8 cellular contexts compared by ENCODE assay signal in the genomic region with DNA sequence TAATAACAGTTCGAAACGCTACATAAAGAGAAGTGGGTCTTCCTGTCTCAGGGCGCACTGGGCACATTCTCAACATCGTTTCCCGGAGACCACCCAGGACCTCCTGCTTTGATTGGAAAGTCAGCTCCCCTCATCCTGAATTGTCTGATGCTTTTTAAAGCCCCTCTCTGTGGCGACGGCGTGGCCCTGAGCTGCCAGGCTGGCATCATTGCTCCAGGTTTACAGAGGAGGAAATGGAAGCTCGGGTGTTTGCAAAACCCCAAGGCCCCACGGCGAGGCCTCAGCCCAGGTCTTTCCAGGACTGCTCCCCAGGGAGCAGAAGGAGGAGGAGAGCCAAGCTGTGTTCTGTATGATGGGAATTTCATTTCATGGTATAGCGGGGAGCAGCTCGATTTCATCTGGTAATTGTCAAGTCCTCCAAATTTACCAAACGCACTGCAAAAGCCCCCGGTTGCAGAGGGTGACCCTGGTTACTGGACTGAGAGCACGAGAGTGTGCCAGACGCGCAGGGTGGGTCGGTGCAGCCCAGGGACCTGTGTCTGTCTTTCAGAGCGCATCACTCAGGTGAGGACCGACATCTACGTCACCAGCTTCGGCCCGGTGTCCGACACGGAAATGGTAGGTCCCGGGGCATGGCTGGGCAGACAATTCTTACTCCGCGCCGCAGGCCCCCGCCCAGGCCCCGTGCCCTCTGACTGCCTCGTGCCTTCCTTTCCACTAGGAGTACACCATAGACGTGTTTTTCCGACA. TPM values are rescaled to one million over a fixed set of nuclear protein-coding genes. Genes with fewer than 3 reads are reported as not detected.
"Had no signal": no experiment of that assay in that cellular context is flagged by ENCODE, and none has a peak within 500 bp of the region (broad histone marks: within the 10 kb centered on the region; RNA-seq: fewer than 3 reads in every experiment).

No MANE protein-coding gene starts in this region.

- H3K4me3 Mint-ChIP-seq: GM23338, H9, IgD-negative memory B cell had no signal

- ATAC-seq: GM23338, HepG2 had no signal

- H3K36me3 Mint-ChIP-seq: IgD-negative memory B cell had no signal

- H3K27me3 Mint-ChIP-seq: IgD-negative memory B cell had no signal

- H3K4me3 ChIP-seq: GM23338 had no signal

- H3K9me3 Mint-ChIP-seq: GM23338, H9, IgD-negative memory B cell had no signal

- DNase-seq: H9, HCEC 1CT, KBM-7 had no signal

- H3K27ac Mint-ChIP-seq: GM23338, H9, IgD-negative memory B cell had no signal

- H3K27ac ChIP-seq: HL-60, KMS-11 had no signal

- H3K9ac ChIP-seq: KMS-11 had no signal

- H3K4me1 Mint-ChIP-seq: GM23338, H9, IgD-negative memory B cell had no signal

RNA-seq across cellular contexts. Expression of gene GABRA5, which starts 15.9 kb away (rescaled TPM):
- total RNA-seq: HepG2 had no signal
- polyA plus RNA-seq: HepG2, IgD-negative memory B cell had no signal
